Comparison of ENCODE assay signal across 8 cellular contexts in genomic region chr10:80498833-80499671, GRCh38. TPM values are rescaled to one million over a fixed set of nuclear protein-coding genes. Genes with fewer than 3 reads are reported as not detected.
DNase-seq lines count a peak whose midpoint lies in the region; ATAC-seq and TF ChIP-seq lines count a peak whose summit lies in the region.

No MANE protein-coding gene starts in this region.

- intact Hi-C loops in activated B cell treated with CpG ODN at 0.5 μM for 24 hours (cut with micrococcal nuclease) = loop anchor here (2.0 kb wide), 1 partner anchor 14 kb away; no protein-coding TSS in a partner anchor
- intact Hi-C loops in left lung (cut with DNase I) = no loop called here

- H3K4me1 ChIP-seq in left lung = peaks cover 62 to 100% of the 10 kb centered on the region in 2 donors

- H3K4me3 ChIP-seq in choroid plexus epithelial cell (ENCODE audit: low read depth, low read length) (no peak overlapping the region), left lung (peak overlapping the region in 1 of 2 donors; percentile 8)

- no peaks in the 10 kb centered on the region for H3K27me3 ChIP-seq in left lung

- peak; percentile 87 for DNase-seq in Ammon's horn (ENCODE audit: low spot score)
- peak; percentile 91 for DNase-seq in HT-29 (ENCODE audit: low spot score)
- DNase-seq in activated B cell treated with CpG ODN at 0.5 μM for 24 hours = no peak
- peak; percentile 98 for DNase-seq in choroid plexus epithelial cell (ENCODE audit: low read depth)
- peak; percentile 95 for DNase-seq in left lung
- DNase-seq in stimulated activated CD4-positive, alpha-beta T cell treated with anti-CD3 and anti-CD28 coated beads, Interleukin-2, amount 100 ng/mL, for 4 hours (ENCODE audit: low read depth) = peak; percentile 37
- no peak for DNase-seq in NCI-H1417 (lab: John Stamatoyannopoulos, UW)

- TF ChIP-seq CTCF in activated B cell treated with CpG ODN at 0.5 μM for 24 hours (IDR thresholded peaks at IDR 0.05) (no peak), choroid plexus epithelial cell (conservative IDR thresholded peaks at IDR 0.05; ENCODE audit: low read depth, low read length) (no peak), left lung (IDR thresholded peaks at IDR 0.05) (peak in 1 of 2 donors; percentile 11)

- H3K36me3 Mint-ChIP-seq in activated B cell treated with CpG ODN at 0.5 μM for 24 hours (ENCODE audit: low read depth) = peaks cover 28% of the 10 kb centered on the region

- ATAC-seq in activated B cell treated with CpG ODN at 0.5 μM for 24 hours (ENCODE audit: low read depth) = peak; percentile 23
- peak; percentile 89 for ATAC-seq in left lung
- no peak for ATAC-seq in GM19455 (IDR thresholded peaks at IDR 0.05; ENCODE audit: unreplicated experiment)

- CTCF ChIA-PET in activated B cell treated with CpG ODN at 0.5 μM for 24 hours (lab: Charles Lee) = interaction anchor here (0.7 to 7.9 kb wide), 5 partner anchors 13 to 119 kb away, joined by 3 to 210 read pairs (median 9); no protein-coding TSS in a partner anchor

- POLR2A ChIA-PET in activated B cell treated with CpG ODN at 0.5 μM for 24 hours (lab: Charles Lee) = interaction anchor here (1.2 to 2.1 kb wide), 4 partner anchors 36 to 45 kb away, joined by 3 to 9 read pairs (median 7); partner anchors contain the start of gene TSPAN14

- H3K4me1 Mint-ChIP-seq in activated B cell treated with CpG ODN at 0.5 μM for 24 hours = peaks cover 81% of the 10 kb centered on the region

- peaks cover 0 to 11% of the 10 kb centered on the region in 2 donors for H3K36me3 ChIP-seq in left lung

- no peaks in the 10 kb centered on the region for H3K9me3 ChIP-seq in left lung

- no peaks in the 10 kb centered on the region for H3K27me3 Mint-ChIP-seq in activated B cell treated with CpG ODN at 0.5 μM for 24 hours

- peak overlapping the region; percentile 86 to 90 for H3K27ac ChIP-seq in left lung

- peaks cover 12% of the 10 kb centered on the region for H3K9me3 Mint-ChIP-seq in activated B cell treated with CpG ODN at 0.5 μM for 24 hours

- H3K4me3 Mint-ChIP-seq in activated B cell treated with CpG ODN at 0.5 μM for 24 hours = no peak overlapping the region

- H3K27ac Mint-ChIP-seq in activated B cell treated with CpG ODN at 0.5 μM for 24 hours = peak overlapping the region; percentile 85

RNA-seq across cellular contexts. Expression of gene SH2D4B, which starts 38.6 kb away (rescaled TPM):
- total RNA-seq in HT-29 (2014; rRNA removed; shearing (Covaris generic)) = not detected in 2 replicates
- total RNA-seq in activated B cell treated with CpG ODN at 0.5 μM for 24 hours (0.07 TPM in 1 of 2 replicates, not detected in the other), left lung (under 1 TPM; 0.23 to 0.37 TPM)

RNA-seq across cellular contexts. Expression of gene TSPAN14, which starts 44.9 kb away (rescaled TPM):
- 58.3 and 65.1 TPM in 2 replicates for total RNA-seq in HT-29 (2014; rRNA removed; shearing (Covaris generic))
- total RNA-seq in activated B cell treated with CpG ODN at 0.5 μM for 24 hours = 18.9 and 20.7 TPM in 2 replicates
- total RNA-seq in left lung = 100 to 1,000 TPM; 116 to 158 TPM

Comparison
In these comparisons a context has a peak if more than half of its experiments do, and no peak if none do; other contexts are left out.
1. DNase-seq: peak in Ammon's horn (single experiment), HT-29 (single experiment), choroid plexus epithelial cell (single experiment), left lung (2 of 2) and stimulated activated CD4-positive, alpha-beta T cell treated with anti-CD3 and anti-CD28 coated beads, Interleukin-2, amount 100 ng/mL, for 4 hours (single experiment); none in activated B cell treated with CpG ODN at 0.5 μM for 24 hours (single experiment) and NCI-H1417 (0 of 3).